ENCODE assay signal across 14 cellular contexts in the genomic region with DNA sequence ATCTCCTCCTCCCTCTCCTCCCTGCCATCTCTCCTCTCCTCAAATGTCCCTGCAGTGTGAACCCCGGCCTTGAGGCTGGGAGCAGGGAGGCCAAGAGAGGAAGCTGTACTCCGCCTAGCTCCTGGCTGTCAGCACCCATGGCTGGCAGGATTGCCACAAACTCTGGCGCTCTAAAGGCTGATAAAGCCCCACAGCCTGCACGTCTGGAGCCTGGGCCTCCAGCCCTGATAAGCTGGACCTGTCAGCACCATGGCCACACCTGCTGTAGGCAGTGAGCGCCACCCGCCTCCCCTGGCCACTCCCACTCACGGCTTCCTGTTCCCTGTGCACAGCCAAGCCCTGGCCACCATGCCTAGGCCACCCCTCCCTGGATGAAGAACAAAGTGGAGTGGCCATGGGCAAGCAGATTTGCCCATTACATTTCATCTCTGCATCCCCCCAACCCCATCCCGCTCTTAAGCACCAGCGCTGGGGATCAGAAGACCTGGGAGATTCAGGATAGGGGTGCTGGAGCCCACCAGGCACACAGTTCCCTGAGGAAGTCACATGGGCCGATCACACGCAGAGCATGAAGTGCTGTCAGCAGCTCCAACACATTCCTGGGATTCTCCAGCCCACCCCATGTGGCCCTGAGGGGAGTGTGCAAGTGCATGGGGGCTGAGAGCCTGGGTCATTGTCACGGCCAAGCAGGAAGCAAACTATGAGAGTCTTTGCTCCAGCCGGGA. TPM values are rescaled to one million over a fixed set of nuclear protein-coding genes. Genes with fewer than 3 reads are reported as not detected.
DNase-seq lines count a peak whose midpoint lies in the region; ATAC-seq lines count a peak whose summit lies in the region.
"Had no signal": no experiment of that assay in that cellular context is flagged by ENCODE, and none has a peak within 500 bp of the region (broad histone marks: within the 10 kb centered on the region; RNA-seq: fewer than 3 reads in every experiment).

No MANE protein-coding gene starts in this region.

- H3K36me3 Mint-ChIP-seq in naive thymus-derived CD4-positive, alpha-beta T cell = no peaks in the 10 kb centered on the region

- peak; percentile 6 for DNase-seq in EH (ENCODE audit: low read depth)
- DNase-seq in NCI-H2196 treated with DMSO at 0.1 percent for 48 hours (lab: John Stamatoyannopoulos, UW; ENCODE audit: unreplicated experiment) = peak; percentile 63
- DNase-seq in dermis microvascular lymphatic vessel endothelial cell (ENCODE audit: low read depth in 2 of 2) = peak; percentile 16 to 68
- DNase-seq in naive thymus-derived CD4-positive, alpha-beta T cell = no peak
- DNase-seq in DMS 273 (lab: John Stamatoyannopoulos, UW; ENCODE audit: unreplicated experiment) = no peak
- DNase-seq in AG20443 (ENCODE audit: low spot score) = no peak
- DNase-seq in G401 (ENCODE audit: low spot score) = no peak
- DNase-seq: activated T-cell treated with anti-CD3 and anti-CD28 coated beads, Interleukin-2, amount 50 U/mL, for 48 hours; effector CD8-positive, alpha-beta T cell; NCI-H1092 treated with DMSO at 0.1 percent for 48 hours had no signal

- no peak overlapping the region for H3K27ac ChIP-seq in naive thymus-derived CD4-positive, alpha-beta T cell (ENCODE audit: low read depth, low read length)

- intact Hi-C loops in naive thymus-derived CD4-positive, alpha-beta T cell (cut with micrococcal nuclease) = no loop called here

- no peak overlapping the region for H3K4me3 ChIP-seq in naive thymus-derived CD4-positive, alpha-beta T cell (ENCODE audit: low read length)

- H3K9me3 Mint-ChIP-seq in naive thymus-derived CD4-positive, alpha-beta T cell = peaks cover 0 to 2% (median 0%) of the 10 kb centered on the region in 11 donors
- H3K9me3 Mint-ChIP-seq: T-helper 2 cell treated with Interferon-gamma antibody and Interleukin-4, amounts not matched to agents 5 μg/mL and 100 μg/mL, for 36 hours had no signal

- H3K27me3 Mint-ChIP-seq in naive thymus-derived CD4-positive, alpha-beta T cell = peaks cover 0 to 19% (median 10%) of the 10 kb centered on the region in 5 donors

- peak; percentile 36 for ATAC-seq in naive thymus-derived CD4-positive, alpha-beta T cell
- ATAC-seq in GM19328 (IDR thresholded peaks at IDR 0.05; ENCODE audit: unreplicated experiment) = no peak
- ATAC-seq: sciatic nerve had no signal

- H3K27me3 ChIP-seq in naive thymus-derived CD4-positive, alpha-beta T cell (ENCODE audit: control insufficient read depth in 2 of 2, insufficient read depth in 2 of 2, low read length in 2 of 2) = no peaks in the 10 kb centered on the region

- H3K27ac Mint-ChIP-seq in naive thymus-derived CD4-positive, alpha-beta T cell = no peak overlapping the region
- H3K27ac Mint-ChIP-seq: T-helper 2 cell treated with Interferon-gamma antibody and Interleukin-4, amounts not matched to agents 5 μg/mL and 100 μg/mL, for 36 hours had no signal

- CTCF ChIA-PET in naive thymus-derived CD4-positive, alpha-beta T cell (lab: Charles Lee) = no interaction called here

- no peaks in the 10 kb centered on the region for H3K36me3 ChIP-seq in naive thymus-derived CD4-positive, alpha-beta T cell (ENCODE audit: control insufficient read depth in 2 of 3, insufficient read depth in 3 of 3, low read length in 3 of 3)

- peaks cover 0 to 9% (median 0%) of the 10 kb centered on the region in 7 donors for H3K4me1 Mint-ChIP-seq in naive thymus-derived CD4-positive, alpha-beta T cell

- in situ Hi-C loops in G401 (cut with HindIII; ENCODE audit: low sequenced_read_pairs) = no loop called here

- POLR2A ChIA-PET in naive thymus-derived CD4-positive, alpha-beta T cell (lab: Charles Lee) = no interaction called here

- H3K4me3 Mint-ChIP-seq in naive thymus-derived CD4-positive, alpha-beta T cell = no peak overlapping the region
- H3K4me3 Mint-ChIP-seq: T-helper 2 cell treated with Interferon-gamma antibody and Interleukin-4, amounts not matched to agents 5 μg/mL and 100 μg/mL, for 36 hours had no signal

- H3K9me3 ChIP-seq in naive thymus-derived CD4-positive, alpha-beta T cell (ENCODE audit: control insufficient read depth in 2 of 3, low read length in 3 of 3) = no peaks in the 10 kb centered on the region

- no peaks in the 10 kb centered on the region for H3K4me1 ChIP-seq in naive thymus-derived CD4-positive, alpha-beta T cell (ENCODE audit: control insufficient read depth in 2 of 2, insufficient read depth in 2 of 2, low read length in 2 of 2)

RNA-seq across cellular contexts. Expression of gene NPPB, which starts 24.2 kb away (rescaled TPM):
- total RNA-seq in dermis microvascular lymphatic vessel endothelial cell = not detected in 2 replicates
- total RNA-seq in naive thymus-derived CD4-positive, alpha-beta T cell = not detected
- not detected for polyA plus RNA-seq in naive thymus-derived CD4-positive, alpha-beta T cell
- not detected in 2 replicates for total RNA-seq in G401 (2014; rRNA removed; shearing (Covaris generic))
- total RNA-seq: sciatic nerve had no signal

RNA-seq across cellular contexts. Expression of gene NPPA, which starts 35.4 kb away (rescaled TPM):
- total RNA-seq in dermis microvascular lymphatic vessel endothelial cell = not detected in 2 replicates
- not detected for total RNA-seq in naive thymus-derived CD4-positive, alpha-beta T cell
- polyA plus RNA-seq in naive thymus-derived CD4-positive, alpha-beta T cell = not detected
- total RNA-seq in G401 (2014; rRNA removed; shearing (Covaris generic)) = not detected in 2 replicates
- total RNA-seq: kidney epithelial cell had no signal

RNA-seq across cellular contexts. Expression of gene KIAA2013, which starts 43.3 kb away (rescaled TPM):
- 38.3 and 58.3 TPM in 2 replicates for total RNA-seq in dermis microvascular lymphatic vessel endothelial cell
- total RNA-seq in naive thymus-derived CD4-positive, alpha-beta T cell = 10 to 100 TPM; 13.3 to 38.1 (median 27.2) TPM
- 10 to 100 TPM; 19.8 to 37.9 TPM for polyA plus RNA-seq in naive thymus-derived CD4-positive, alpha-beta T cell
- 52.6 and 53.7 TPM in 2 replicates for total RNA-seq in G401 (2014; rRNA removed; shearing (Covaris generic))

RNA-seq across cellular contexts. Expression of gene PLOD1, which starts 51.5 kb away (rescaled TPM):
- total RNA-seq in dermis microvascular lymphatic vessel endothelial cell = 138 and 192 TPM in 2 replicates
- 10 to 100 TPM in 2 of 5 experiments, 1 to 10 TPM in 3; 3.6 to 24.2 (median 4.8) TPM for total RNA-seq in naive thymus-derived CD4-positive, alpha-beta T cell
- 1 to 10 TPM; 1.8 to 2.7 TPM for polyA plus RNA-seq in naive thymus-derived CD4-positive, alpha-beta T cell
- total RNA-seq in G401 (2014; rRNA removed; shearing (Covaris generic)) = 103 and 104 TPM in 2 replicates

Comparison
In these comparisons a context has a peak if more than half of its experiments do, and no peak if none do; other contexts are left out.
1. DNase-seq: peak in EH (single experiment), NCI-H2196 treated with DMSO at 0.1 percent for 48 hours (single experiment) and dermis microvascular lymphatic vessel endothelial cell (2 of 2); none in naive thymus-derived CD4-positive, alpha-beta T cell (0 of 9), DMS 273 (single experiment), AG20443 (single experiment) and G401 (single experiment).